ENCODE assay signal across 8 cellular contexts in the genomic region with DNA sequence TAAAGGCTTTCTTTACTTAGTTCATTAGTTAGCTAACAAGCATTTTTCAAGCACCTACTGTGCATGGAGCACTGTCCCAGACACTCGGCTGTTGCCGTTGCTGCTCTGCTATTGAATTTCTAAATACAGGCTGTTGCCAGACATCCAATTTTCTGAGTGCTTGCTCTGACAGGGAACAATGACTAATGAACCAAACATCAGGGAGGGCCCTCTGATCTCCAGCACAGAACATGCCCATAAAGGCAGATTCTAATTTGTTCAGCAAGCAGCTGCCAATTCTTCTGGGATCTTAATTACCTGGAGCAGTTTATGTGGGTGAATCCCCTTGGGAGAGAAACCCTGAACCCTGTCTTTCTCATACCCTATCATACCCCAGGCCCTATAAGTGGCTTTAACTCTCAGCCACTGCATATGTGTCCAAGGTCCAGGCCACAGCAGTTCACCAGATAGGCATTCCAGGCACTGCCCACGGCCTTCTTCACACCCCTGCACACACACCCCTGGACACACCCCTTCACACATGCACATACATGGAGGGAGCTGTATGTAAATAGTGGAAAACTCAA. TPM values are rescaled to one million over a fixed set of nuclear protein-coding genes. Genes with fewer than 3 reads are reported as not detected.
DNase-seq lines count a peak whose midpoint lies in the region; ATAC-seq, FAIRE-seq and TF ChIP-seq lines count a peak whose summit lies in the region.
"Had no signal": no experiment of that assay in that cellular context is flagged by ENCODE, and none has a peak within 500 bp of the region (broad histone marks: within the 10 kb centered on the region; RNA-seq: fewer than 3 reads in every experiment).

No MANE protein-coding gene starts in this region.

- no peak for TF ChIP-seq CTCF in upper lobe of right lung (IDR thresholded peaks at IDR 0.05)

- H3K36me3 ChIP-seq in upper lobe of right lung, result no peaks in the 10 kb centered on the region

- H3K4me3 ChIP-seq in upper lobe of right lung, result no peak overlapping the region

- DNase-seq in NCI-H1417 (lab: John Stamatoyannopoulos, UW), result peak in 2 of 3 experiments; percentile 67 to 89
- peak; percentile 29 for DNase-seq in kidney glomerular epithelial cell (lab: John Stamatoyannopoulos, UW)
- no peak for DNase-seq in upper lobe of right lung
- DNase-seq in activated T-cell treated with anti-CD3 and anti-CD28 coated beads for 4 hours, result no peak
- DNase-seq in GM19239 (ENCODE audit: insufficient read length, low spot score), result no peak
- DNase-seq: NCI-H146 had no signal

- no peak for FAIRE-seq in GM19239 (lab: Jason Lieb, UNC)

- H3K27me3 ChIP-seq in upper lobe of right lung, result no peaks in the 10 kb centered on the region

- intact Hi-C loops in upper lobe of right lung (cut with DNase I), result no loop called here

- peaks cover 20% of the 10 kb centered on the region for H3K4me1 ChIP-seq in upper lobe of right lung

- ATAC-seq in upper lobe of right lung (peak; percentile 85), HG03108 (IDR thresholded peaks at IDR 0.05; ENCODE audit: unreplicated experiment) (no peak)

- peak overlapping the region; percentile 68 for H3K27ac ChIP-seq in angular gyrus (ENCODE audit: low read depth, low read length)
- peak overlapping the region; percentile 68 for H3K27ac ChIP-seq in upper lobe of right lung

- H3K9me3 ChIP-seq in upper lobe of right lung, result no peaks in the 10 kb centered on the region

RNA-seq across cellular contexts. Expression of a gene that starts 27.9 kb away (rescaled TPM):
- 317 TPM for total RNA-seq in upper lobe of right lung

RNA-seq across cellular contexts. Expression of a gene that starts 29.9 kb away (rescaled TPM):
- not detected for total RNA-seq in upper lobe of right lung

Comparison
In these comparisons a context has a peak if more than half of its experiments do, and no peak if none do; other contexts are left out.
1. DNase-seq: peak in NCI-H1417 (2 of 3) and kidney glomerular epithelial cell (single experiment); none in upper lobe of right lung (single experiment), activated T-cell treated with anti-CD3 and anti-CD28 coated beads for 4 hours (single experiment) and GM19239 (single experiment).